ENCODE assay signal across 3 cellular contexts in the genomic region with DNA sequence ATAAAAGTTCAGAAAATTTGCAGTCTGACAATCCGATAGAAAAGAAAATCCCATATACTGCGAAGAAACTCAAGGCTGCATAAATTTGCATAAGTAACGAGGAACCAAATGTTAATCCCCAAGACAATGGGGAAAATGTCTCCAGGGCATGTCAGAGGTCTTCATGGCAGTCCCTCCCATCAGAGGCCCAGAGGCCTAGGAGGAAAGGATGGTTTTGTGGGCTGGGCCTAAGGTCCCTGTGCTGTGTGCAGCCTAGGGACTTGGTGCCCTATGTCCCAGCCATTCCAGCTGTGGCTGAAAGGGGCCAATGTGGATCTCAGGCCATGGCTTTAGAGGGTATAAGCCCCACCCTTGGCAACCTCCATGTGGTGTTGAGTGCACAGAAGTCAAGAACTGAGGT.
"Had no signal": no experiment of that assay in that cellular context is flagged by ENCODE, and none has a peak within 500 bp of the region (broad histone marks: within the 10 kb centered on the region; RNA-seq: fewer than 3 reads in every experiment).

No MANE protein-coding gene starts in this region.

- DNase-seq: GDM1, GF-D8 had no signal

- H3K4me3 ChIP-seq: GM12878 had no signal

- ATAC-seq: GM12878 had no signal
